In genomic region chr2:120519469-120519868, GRCh38 we compare ENCODE assay signal across 23 cellular contexts.
"Had no signal": no experiment of that assay in that cellular context is flagged by ENCODE, and none has a peak within 500 bp of the region (broad histone marks: within the 10 kb centered on the region; RNA-seq: fewer than 3 reads in every experiment).

No MANE protein-coding gene starts in this region.

- H3K4me3 ChIP-seq: heart left ventricle, left ventricle myocardium inferior, lung, pancreas, psoas muscle, skin epidermis, tibial nerve, uterus had no signal

- H3K36me3 ChIP-seq: heart left ventricle, left ventricle myocardium inferior, pancreas, tibial nerve, uterus had no signal

- DNase-seq: heart left ventricle; hippocampal formation; left colon; left ventricle myocardium inferior; mesendoderm; naive B cell; natural killer cell; nephron progenitor cell; nucleus accumbens; pancreas; psoas muscle; stimulated activated CD4-positive, alpha-beta T cell treated with anti-CD3 and anti-CD28 coated beads, Interleukin-12 subunit alpha, Interleukin-12 subunit beta, amount 100 ng/mL, for 4 hours; stimulated activated CD4-positive, alpha-beta T cell treated with anti-CD3 and anti-CD28 coated beads, Interleukin-15, amount 100 ng/mL, for 24 hours; stimulated activated CD4-positive, alpha-beta T cell treated with anti-CD3 and anti-CD28 coated beads, Interleukin-2, amount 100 ng/mL, for 24 hours; stimulated activated CD4-positive, alpha-beta T cell treated with anti-CD3 and anti-CD28 coated beads, Interleukin-4, amount 100 ng/mL, for 1 hour; stimulated activated naive B cell treated with anti-CD40 and anti-IgM and Interleukin-4, amounts not matched to agents 10 μg/mL and 1 μg/mL and 100 μg/mL, for 72 hours; substantia nigra; uterus had no signal

- H3K27ac ChIP-seq: heart left ventricle, left ventricle myocardium inferior, pancreas, psoas muscle, skin epidermis, tibial nerve, uterus had no signal

- H3K27me3 ChIP-seq: uterus had no signal

- H3K9me3 ChIP-seq: heart left ventricle, left ventricle myocardium inferior, pancreas, psoas muscle, tibial nerve, uterus had no signal

- FAIRE-seq: keratinocyte, pancreas had no signal

- H3K4me1 ChIP-seq: pancreas, psoas muscle had no signal

- ATAC-seq: heart left ventricle; left colon; natural killer cell; pancreas; psoas muscle; sciatic nerve; stimulated activated naive B cell treated with anti-CD40 and anti-IgM and Interleukin-4, amounts not matched to agents 10 μg/mL and 1 μg/mL and 100 μg/mL, for 72 hours had no signal
